18 cellular contexts compared by ENCODE assay signal in genomic region chr17:27625856-27626255, GRCh38.
"Had no signal": no experiment of that assay in that cellular context is flagged by ENCODE, and none has a peak within 500 bp of the region (broad histone marks: within the 10 kb centered on the region; RNA-seq: fewer than 3 reads in every experiment).

No MANE protein-coding gene starts in this region.

- H3K4me3 Mint-ChIP-seq: mesothelial cell of epicardium had no signal

- ATAC-seq: foreskin keratinocyte, gastroesophageal sphincter, heart right ventricle, left cardiac atrium, left lung, left ventricle myocardium superior, lower lobe of right lung, mucosa of descending colon had no signal

- H3K4me3 ChIP-seq: coronary artery, dorsolateral prefrontal cortex, esophagus muscularis mucosa, gastroesophageal sphincter, heart right ventricle, left lung, lower lobe of right lung, mucosa of descending colon had no signal

- DNase-seq: dermis blood vessel endothelial cell; dorsolateral prefrontal cortex; effector CD4-positive, alpha-beta T cell; effector memory CD4-positive, alpha-beta T cell; foreskin keratinocyte; head of caudate nucleus; heart right ventricle; hippocampal formation; left cardiac atrium; left lung; left ventricle myocardium superior; lower lobe of right lung; mesenchymal stem cell had no signal

- H3K9me3 Mint-ChIP-seq: mesothelial cell of epicardium had no signal

- H3K27ac ChIP-seq: coronary artery, dorsolateral prefrontal cortex, esophagus muscularis mucosa, foreskin keratinocyte, gastroesophageal sphincter, heart right ventricle, left lung, lower lobe of right lung had no signal

- H3K27ac Mint-ChIP-seq: mesothelial cell of epicardium had no signal

- H3K4me1 ChIP-seq: left lung had no signal

- H3K4me1 Mint-ChIP-seq: mesothelial cell of epicardium had no signal

- H3K9me3 ChIP-seq: esophagus muscularis mucosa, gastroesophageal sphincter, heart right ventricle, left lung, lower lobe of right lung, mucosa of descending colon had no signal
